20 cellular contexts compared by ENCODE assay signal in genomic region chr9:95465115-95465514, GRCh38.
"Had no signal": no experiment of that assay in that cellular context is flagged by ENCODE, and none has a peak within 500 bp of the region (broad histone marks: within the 10 kb centered on the region; RNA-seq: fewer than 3 reads in every experiment).

No MANE protein-coding gene starts in this region.

- H3K27me3 Mint-ChIP-seq: natural killer cell treated with Interleukin-12 subunit alpha and Interleukin-12 subunit beta and Interleukin-15 and Interleukin-18, amount 100 ng/mL, for 72 hours; stimulated activated naive CD8-positive, alpha-beta T cell treated with anti-CD3 and anti-CD28 coated beads, Interleukin-15, amount 100 ng/mL, for 72 hours had no signal

- H3K9me3 Mint-ChIP-seq: activated naive CD8-positive, alpha-beta T cell treated with anti-CD3 and anti-CD28 coated beads, Interleukin-2, amount 10 ng/mL, durations not matched to agents 7 days and 5 days; activated T-cell treated with anti-CD3 and anti-CD28 coated beads, Interleukin-2, amount 50 U/mL, for 4 hours; activated T-helper 2 cell treated with anti-CD3 and anti-CD28 coated beads, Interferon-gamma antibody, Interleukin-2, Interleukin-4, amounts not matched to agents 10 μg/mL and 5 μg/mL and 100 μg/mL, durations not matched to agents 14 hours and 24 hours and 36 hours; mesothelial cell of epicardium; natural killer cell treated with Interleukin-12 subunit alpha and Interleukin-12 subunit beta and Interleukin-15 and Interleukin-18, amount 100 ng/mL, for 72 hours; stimulated activated naive CD8-positive, alpha-beta T cell treated with anti-CD3 and anti-CD28 coated beads, Interleukin-15, amount 100 ng/mL, for 72 hours; WTC11 had no signal

- H3K27ac Mint-ChIP-seq: activated CD4-positive, alpha-beta T cell treated with anti-CD3 and anti-CD28 coated beads for 36 hours; activated naive CD8-positive, alpha-beta T cell treated with anti-CD3 and anti-CD28 coated beads, Interleukin-2, amount 10 ng/mL, durations not matched to agents 7 days and 5 days; activated T-helper 2 cell treated with anti-CD3 and anti-CD28 coated beads, Interferon-gamma antibody, Interleukin-2, Interleukin-4, amounts not matched to agents 10 μg/mL and 5 μg/mL and 100 μg/mL, durations not matched to agents 14 hours and 24 hours and 36 hours; immature natural killer cell; mesothelial cell of epicardium; stimulated activated naive CD8-positive, alpha-beta T cell treated with anti-CD3 and anti-CD28 coated beads, Interleukin-15, amount 100 ng/mL, for 72 hours; WTC11 had no signal

- H3K9me3 ChIP-seq: left ventricle myocardium inferior, prostate gland, right atrium auricular region, suprapubic skin, transverse colon had no signal

- H3K36me3 ChIP-seq: prostate gland had no signal

- DNase-seq: activated CD4-positive, alpha-beta T cell treated with anti-CD3 and anti-CD28 coated beads for 36 hours; activated CD4-positive, alpha-beta T cell treated with anti-CD3 and anti-CD28 coated beads, Interleukin-2, amount 50 U/mL, for 48 hours; activated CD8-positive, alpha-beta memory T cell treated with anti-CD3 and anti-CD28 coated beads, Interleukin-2, amount 50 U/mL, for 48 hours; activated naive CD4-positive, alpha-beta T cell; activated naive CD8-positive, alpha-beta T cell treated with anti-CD3 and anti-CD28 coated beads, Interleukin-2, amount 10 ng/mL, durations not matched to agents 7 days and 5 days; activated T-cell treated with anti-CD3 and anti-CD28 coated beads, Interleukin-2, amount 50 U/mL, for 4 hours; cortex of kidney; immature natural killer cell; left ventricle myocardium inferior; stimulated activated CD4-positive, alpha-beta T cell treated with anti-CD3 and anti-CD28 coated beads, Interleukin-12 subunit alpha, Interleukin-12 subunit beta, amount 100 ng/mL, for 4 hours; stimulated activated naive CD8-positive, alpha-beta T cell treated with anti-CD3 and anti-CD28 coated beads, Interleukin-15, amount 100 ng/mL, for 72 hours; T-helper 1 cell; transverse colon had no signal

- H3K27ac ChIP-seq: left ventricle myocardium inferior, prostate gland, right atrium auricular region, suprapubic skin, transverse colon had no signal

- H3K4me3 ChIP-seq: left ventricle myocardium inferior, prostate gland, right atrium auricular region, suprapubic skin, transverse colon had no signal

- H3K4me3 Mint-ChIP-seq: activated CD4-positive, alpha-beta T cell treated with anti-CD3 and anti-CD28 coated beads for 36 hours; activated naive CD8-positive, alpha-beta T cell treated with anti-CD3 and anti-CD28 coated beads, Interleukin-2, amount 10 ng/mL, durations not matched to agents 7 days and 5 days; activated T-cell treated with anti-CD3 and anti-CD28 coated beads, Interleukin-2, amount 50 U/mL, for 4 hours; immature natural killer cell; mesothelial cell of epicardium; natural killer cell treated with Interleukin-12 subunit alpha and Interleukin-12 subunit beta and Interleukin-15 and Interleukin-18, amount 100 ng/mL, for 72 hours; stimulated activated naive CD8-positive, alpha-beta T cell treated with anti-CD3 and anti-CD28 coated beads, Interleukin-15, amount 100 ng/mL, for 72 hours; WTC11 had no signal
